In genomic region chr16:87765776-87766484, GRCh38 we compare ENCODE assay signal across 8 cellular contexts. TPM values are rescaled to one million over a fixed set of nuclear protein-coding genes. Genes with fewer than 3 reads are reported as not detected.
DNase-seq lines count a peak whose midpoint lies in the region; ATAC-seq and TF ChIP-seq lines count a peak whose summit lies in the region.

KLHDC4 (minus strand) TSS chr16:87765986; CDS start chr16:87765890, 96 bp downstream.

- H3K36me3 ChIP-seq in kidney epithelial cell (ENCODE audit: control insufficient read depth, insufficient read depth, low read length) = no peaks in the 10 kb centered on the region

- H3K27me3 ChIP-seq in kidney epithelial cell (ENCODE audit: control insufficient read depth, insufficient read depth, low read length) = no peaks in the 10 kb centered on the region

- no peak for TF ChIP-seq CTCF in kidney epithelial cell (IDR thresholded peaks at IDR 0.05; ENCODE audit: insufficient read depth, low read length, poor library complexity, severe bottlenecking)

- DNase-seq in NCI-H2081 (lab: John Stamatoyannopoulos, UW) (peak; percentile 72 to 81), NCI-H2081 treated with DMSO at 0.1 percent for 48 hours (lab: John Stamatoyannopoulos, UW) (no peak), NCI-H446 treated with DMSO at 0.1 percent for 48 hours (lab: John Stamatoyannopoulos, UW) (peak; percentile 43), cerebellum (ENCODE audit: low spot score) (peak; percentile 95), kidney epithelial cell (ENCODE audit: low read depth) (peak; percentile 29)
- peak; percentile 79 to 88 for DNase-seq in activated CD4-positive, alpha-beta T cell treated with anti-CD3 and anti-CD28 coated beads for 24 hours (ENCODE audit: low read depth in 2 of 2)
- peak; percentile 93 for DNase-seq in stimulated activated CD4-positive, alpha-beta T cell treated with anti-CD3 and anti-CD28 coated beads, Interleukin-15, amount 100 ng/mL, for 24 hours

- H3K4me3 ChIP-seq in kidney epithelial cell (ENCODE audit: low read depth, low read length) = peak within 1 kb of the TSS; percentile 87

- peak; percentile 66 for ATAC-seq in HG03025 (IDR thresholded peaks at IDR 0.05; ENCODE audit: low FRiP score, unreplicated experiment)

RNA-seq across cellular contexts. Expression of gene KLHDC4, which starts in this region (rescaled TPM):
- 36.7 TPM for total RNA-seq in cerebellum
- total RNA-seq in kidney epithelial cell = 34.8 and 40.4 TPM in 2 replicates
